19 cellular contexts compared by ENCODE assay signal in genomic region chr15:88542342-88542733, GRCh38. TPM values are rescaled to one million over a fixed set of nuclear protein-coding genes. Genes with fewer than 3 reads are reported as not detected.
DNase-seq lines count a peak whose midpoint lies in the region; ATAC-seq, FAIRE-seq and TF ChIP-seq lines count a peak whose summit lies in the region.
"Had no signal": no experiment of that assay in that cellular context is flagged by ENCODE, and none has a peak within 500 bp of the region (broad histone marks: within the 10 kb centered on the region; RNA-seq: fewer than 3 reads in every experiment).

No MANE protein-coding gene starts in this region.

- CTCF ChIA-PET in H1 (lab: Charles Lee; ENCODE audit: partially characterized antibody) = interaction anchor here (0.6 to 2.0 kb wide), 3 partner anchors 53 to 159 kb away, joined by 3 to 6 read pairs (median 6); no protein-coding TSS in a partner anchor

- no peak overlapping the region for H3K4me3 ChIP-seq in heart left ventricle
- H3K4me3 ChIP-seq in H1 (ENCODE audit: extremely low read depth in 1 of 4, insufficient read depth in 2 of 4, low read depth in 3 of 4, low read length in 4 of 4) = no peak overlapping the region
- no peak overlapping the region for H3K4me3 ChIP-seq in mucosa of rectum (ENCODE audit: low read length in 2 of 2)
- no peak overlapping the region for H3K4me3 ChIP-seq in uterus
- H3K4me3 ChIP-seq: A549, pancreas, Peyer's patch, spleen, tibial artery had no signal

- H2BK15ac ChIP-seq in H1 (ENCODE audit: low read length) = no peak overlapping the region

- no peak overlapping the region for H4K8ac ChIP-seq in H1 (ENCODE audit: extremely low read depth, insufficient read depth, low read length)

- POLR2A ChIA-PET in H1 (lab: Charles Lee; ENCODE audit: partially characterized antibody) = interaction anchor here (1.7 kb wide), 1 partner anchor 75 kb away, joined by 5 read pairs; the partner anchor contains the start of genes MRPL46 and MRPS11

- no peak overlapping the region for H3K23ac ChIP-seq in H1 (ENCODE audit: insufficient read length)

- H3K4me1 ChIP-seq in heart left ventricle (peaks cover 0 to 47% (median 21%) of the 10 kb centered on the region in 12 donors), H1 (replicated peaks in 1 of 4; ENCODE audit: control insufficient read depth in 3 of 4, insufficient read depth in 4 of 4, low read length in 3 of 4) (peaks cover 0 to 9% (median 1%) of the 10 kb centered on the region in 4 experiments; a peak in 3 of 7 replicates), mucosa of rectum (ENCODE audit: control insufficient read depth in 2 of 2, insufficient read depth in 2 of 2, low read length in 2 of 2) (peaks cover 0 to 5% of the 10 kb centered on the region in 2 donors), uterus (peaks cover 15 to 17% of the 10 kb centered on the region in 2 donors)
- H3K4me1 ChIP-seq: A549, pancreas had no signal

- no peak overlapping the region for H3K56ac ChIP-seq in H1 (replicated peaks; ENCODE audit: insufficient read length, low read depth, low read length)

- no peak overlapping the region for H3K18ac ChIP-seq in H1 (ENCODE audit: extremely low read depth, low read length)

- peak in 4 of 5 donors; percentile 34 to 62 (median 52) for DNase-seq in heart left ventricle
- no peak for DNase-seq in Right ventricle myocardium inferior (ENCODE audit: missing footprints)
- DNase-seq in H1 (ENCODE audit: low read depth in 1 of 2, low spot score in 2 of 2) = no peak
- DNase-seq in uterus = peak; percentile 82 to 93
- no peak for DNase-seq in GM13976 (ENCODE audit: low spot score)
- no peak for DNase-seq in AG20443 (ENCODE audit: low spot score)
- DNase-seq: activated CD4-positive, alpha-beta T cell treated with anti-CD3 and anti-CD28 coated beads, Interleukin-2, amount 50 U/mL, for 4 hours; dermis blood vessel endothelial cell; H7; NCI-H1417; Peyer's patch; spleen; tibial artery had no signal

- no peak overlapping the region for H2BK120ac ChIP-seq in H1 (replicated peaks; ENCODE audit: low read depth, low read length)

- no peaks in the 10 kb centered on the region; a peak in 1 of 4 replicates for H3K79me2 ChIP-seq in H1 (ENCODE audit: control insufficient read depth in 1 of 2, insufficient read depth in 2 of 2, low read length in 2 of 2)

- FAIRE-seq in H1 (lab: Jason Lieb, UNC) = no peak
- FAIRE-seq: A549, keratinocyte, pancreas had no signal

- no peak overlapping the region for H3K4me2 ChIP-seq in H1 (ENCODE audit: insufficient read depth in 1 of 2, low read depth in 2 of 2, low read length in 2 of 2)
- H3K4me2 ChIP-seq: A549 had no signal

- no peak overlapping the region for H2BK20ac ChIP-seq in H1 (ENCODE audit: low read length)

- intact Hi-C loops in heart left ventricle (cut with DNase I) (loop anchor here in 1 of 10 donors (10.0 kb wide), 1 partner anchor 72 kb away; no protein-coding TSS in a partner anchor), Right ventricle myocardium inferior (cut with DNase I) (no loop called here), uterus (cut with DNase I; ENCODE audit: low total_unique reads) (no loop called here)

- no peaks in the 10 kb centered on the region for H4K20me1 ChIP-seq in H1 (replicated peaks in 1 of 2; ENCODE audit: control insufficient read depth in 1 of 2, insufficient read depth in 2 of 2, low read length in 2 of 2)

- H2BK5ac ChIP-seq in H1 (ENCODE audit: low read depth, low read length) = no peak overlapping the region

- in situ Hi-C loops in GM13976 (cut with MboI; ENCODE audit: low sequenced_read_pairs, unreplicated experiment) = no loop called here

- no peaks in the 10 kb centered on the region for H3K79me1 ChIP-seq in H1 (ENCODE audit: low read depth, low read length)

- H2AK5ac ChIP-seq in H1 (ENCODE audit: low read depth, low read length) = no peak overlapping the region

- no peak overlapping the region for H3K4ac ChIP-seq in H1 (replicated peaks; ENCODE audit: insufficient read length, low read depth, low read length)

- H2BK12ac ChIP-seq in H1 (ENCODE audit: low read depth, low read length) = peak overlapping the region; percentile 90; the same call in 1 of the 2 replicates

- H3K9ac ChIP-seq in H1 (replicated peaks in 1 of 4; ENCODE audit: extremely low read depth in 1 of 4, low read depth in 3 of 4, low read length in 3 of 4) = no peak overlapping the region
- H3K9ac ChIP-seq in mucosa of rectum (ENCODE audit: low read depth in 1 of 2, low read length in 2 of 2) = no peak overlapping the region

- peak overlapping the region; percentile 56 to 95 (median 83) for H3K27ac ChIP-seq in heart left ventricle
- H3K27ac ChIP-seq in H1 (ENCODE audit: low read depth, low read length) = no peak overlapping the region
- H3K27ac ChIP-seq in mucosa of rectum (ENCODE audit: low read depth in 2 of 2, low read length in 2 of 2) = peak overlapping the region; percentile 15 to 27
- peak overlapping the region; percentile 82 to 98 for H3K27ac ChIP-seq in uterus
- H3K27ac ChIP-seq: A549, C4-2B, pancreas, spleen, tibial artery had no signal

- TF ChIP-seq CTCF in heart left ventricle (IDR thresholded peaks at IDR 0.05) = no peak
- TF ChIP-seq CTCF in H1 (IDR thresholded peaks at IDR 0.05; ENCODE audit: control extremely low read depth in 1 of 3, insufficient read depth in 1 of 3, low read depth in 1 of 3, low read length in 3 of 3) = no peak
- no peak for TF ChIP-seq CTCF in uterus (IDR thresholded peaks at IDR 0.05)
- TF ChIP-seq CTCF in GM13976 (IDR thresholded peaks at IDR 0.05; ENCODE audit: borderline replicate concordance, control extremely low read depth, extremely low read depth, insufficient read depth, missing control alignments) = no peak

- no peak overlapping the region for H3K14ac ChIP-seq in H1 (ENCODE audit: insufficient read length)

- no peaks in the 10 kb centered on the region for H3K23me2 ChIP-seq in H1 (ENCODE audit: low read depth, low read length)

- no peak overlapping the region for H2AFZ ChIP-seq in H1 (ENCODE audit: low read length)

- no peak for TF ChIP-seq RAD21 in H1 (IDR thresholded peaks at IDR 0.05 in 1 of 2, conservative IDR thresholded peaks at IDR 0.05 in 1 of 2; ENCODE audit: low read depth in 2 of 2, low read length in 2 of 2)

- no peak overlapping the region for H4K5ac ChIP-seq in H1 (ENCODE audit: insufficient read length, low read depth, low read length)

- H3K27me3 ChIP-seq in heart left ventricle (no peaks in the 10 kb centered on the region), H1 (replicated peaks in 1 of 4; ENCODE audit: control insufficient read depth in 3 of 4, extremely low read depth in 1 of 4, insufficient read depth in 3 of 4, low read length in 3 of 4) (no peaks in the 10 kb centered on the region), mucosa of rectum (ENCODE audit: control insufficient read depth in 2 of 2, insufficient read depth in 2 of 2, low read length in 2 of 2) (no peaks in the 10 kb centered on the region), uterus (no peaks in the 10 kb centered on the region)
- H3K27me3 ChIP-seq: pancreas, Peyer's patch, spleen, tibial artery had no signal

- TF ChIP-seq POLR2A in heart left ventricle (IDR thresholded peaks at IDR 0.05) (no peak), H1 (IDR thresholded peaks at IDR 0.05; ENCODE audit: control extremely low read depth in 1 of 2, low read depth in 2 of 2, low read length in 2 of 2) (no peak), uterus (IDR thresholded peaks at IDR 0.05) (no peak)

- H3K36me3 ChIP-seq in heart left ventricle (peaks cover 0 to 3% (median 0%) of the 10 kb centered on the region in 9 donors), H1 (ENCODE audit: control insufficient read depth in 2 of 4, insufficient read depth in 4 of 4, low read length in 3 of 4) (no peaks in the 10 kb centered on the region), mucosa of rectum (ENCODE audit: control insufficient read depth in 2 of 2, insufficient read depth in 2 of 2, low read length in 2 of 2) (no peaks in the 10 kb centered on the region), uterus (no peaks in the 10 kb centered on the region)
- H3K36me3 ChIP-seq: pancreas, Peyer's patch, tibial artery had no signal

- no peak overlapping the region for H4K91ac ChIP-seq in H1 (replicated peaks; ENCODE audit: insufficient read length, low read length)

- no peak for TF ChIP-seq EP300 in H1 (IDR thresholded peaks at IDR 0.05; ENCODE audit: borderline replicate concordance in 1 of 2, low read depth in 2 of 2, low read length in 2 of 2)

- 41 to 51% (median 43%) methylated on average over 7 to 8 of the region's 8 CpGs for WGBS in heart left ventricle, 4 donors
- 95% methylated on average over 8 of the region's 8 CpGs; no CpG with 5 or more reads in 1 of the 2 experiments for WGBS in H1 (ENCODE audit: extremely low coverage in 1 of 2, insufficient coverage in 1 of 2, insufficient read length in 1 of 2, insufficient replicate concordance in 2 of 2, low coverage in 1 of 2, low lambda C conversion rate in 2 of 2, missing lambda C conversion rate in 1 of 2), 2 experiments

- H3K9me3 ChIP-seq in heart left ventricle = no peaks in the 10 kb centered on the region
- no peaks in the 10 kb centered on the region for H3K9me3 ChIP-seq in H1 (ENCODE audit: insufficient read depth in 2 of 2, low read depth in 1 of 2, low read length in 1 of 2)
- H3K9me3 ChIP-seq in mucosa of rectum (ENCODE audit: control insufficient read depth in 2 of 2, low read length in 2 of 2) = no peaks in the 10 kb centered on the region
- H3K9me3 ChIP-seq in uterus = no peaks in the 10 kb centered on the region
- H3K9me3 ChIP-seq: A549, pancreas, Peyer's patch, spleen, tibial artery had no signal

- peak in 1 of 4 donors; percentile 33 for ATAC-seq in heart left ventricle
- no peak for ATAC-seq in Right ventricle myocardium inferior
- ATAC-seq in GM21423 (IDR thresholded peaks at IDR 0.05; ENCODE audit: unreplicated experiment) = no peak
- ATAC-seq: A549, pancreas had no signal

TF ChIP-seq in H1, 55 proteins besides CTCF, POLR2A, EP300 and RAD21 (continues in another document):
- TF ChIP-seq NRF1 (IDR thresholded peaks at IDR 0.05; ENCODE audit: low read depth, low read length) = no peak
- TF ChIP-seq POU5F1 (IDR thresholded peaks at IDR 0.05; ENCODE audit: low read depth, low read length) = no peak
- no peak for TF ChIP-seq TEAD4 (IDR thresholded peaks at IDR 0.05; ENCODE audit: low read depth, low read length)
- TF ChIP-seq EGR1 (IDR thresholded peaks at IDR 0.05; ENCODE audit: borderline replicate concordance, low read depth, low read length) = no peak

RNA-seq across cellular contexts. Expression of gene DET1, which starts 4.1 kb away (rescaled TPM):
- total RNA-seq in heart left ventricle = 10 to 100 TPM in 2 of 9 donors, 1 to 10 TPM in 7; 6.2 to 12.4 (median 8.7) TPM
- polyA plus RNA-seq in heart left ventricle = 1 to 10 TPM; 3.2 to 4.6 TPM
- 6.5 TPM for total RNA-seq in Right ventricle myocardium inferior
- 5.4 and 6.1 TPM in 2 replicates for total RNA-seq in H1 (2021; fragmentation: NEBNext Ultra II Directional; extraction: Animal tissue kit (Norgen Biotek cat#: 25700))
- 7.7 and 8.5 TPM in 2 replicates for polyA plus RNA-seq in H1 (2011; rRNA removed)
- 8.6 TPM for polyA plus RNA-seq in H1 (2011; cell fraction: cytosol; rRNA removed)
- polyA plus RNA-seq in H1 (2011; cell fraction: nucleus; rRNA removed) = 12.2 TPM
- 5.2 to 7.4 TPM (median 6.1 TPM) in 4 replicates for polyA plus RNA-seq in H1 (2012, experiment 1 of 2)
- 3.0 TPM for polyA plus RNA-seq in H1 (2012, experiment 2 of 2)
- 4.3 TPM for polyA plus RNA-seq in H1 (2013, experiment 1 of 2)
- 3.5 TPM for polyA plus RNA-seq in H1 (2013, experiment 2 of 2)
- polyA minus RNA-seq in H1 (2011; rRNA and poly(A)+ RNA removed) = 15.5 and 16.5 TPM in 2 replicates
- polyA minus RNA-seq in H1 (2011; cell fraction: cytosol; rRNA and poly(A)+ RNA removed) = 5.4 TPM
- polyA minus RNA-seq in H1 (2011; cell fraction: nucleus; rRNA and poly(A)+ RNA removed) = 16.3 TPM
- total RNA-seq in uterus = 10 to 100 TPM in 2 of 4 donors, 1 to 10 TPM in 2; 4.1 to 20.4 (median 10.7) TPM

Comparison
In these comparisons a context has a peak if more than half of its experiments do, and no peak if none do; other contexts are left out.
1. DNase-seq: peak in heart left ventricle (4 of 5) and uterus (2 of 2); none in Right ventricle myocardium inferior (single experiment), H1 (0 of 2), GM13976 (single experiment) and AG20443 (single experiment).